Comparison of ENCODE assay signal across 1 cellular context in genomic region chr1:234701737-234702341, GRCh38.
A peak's percentile ranks its signal among the peaks of the same experiment; 100 is the strongest.
TF ChIP-seq lines count a peak whose summit lies in the region.

No MANE protein-coding gene starts in this region.

TF ChIP-seq in K562, 482 proteins besides CTCF, POLR2A, EP300 and RAD21 (continued from another document and continues in another):
- no peak for TF ChIP-seq FOXP4 (CRISPR knock-in tag; IDR thresholded peaks at IDR 0.05; ENCODE audit: borderline replicate concordance)
- TF ChIP-seq THRA (IDR thresholded peaks at IDR 0.05), result no peak
- TF ChIP-seq ZNF764 (CRISPR knock-in tag; IDR thresholded peaks at IDR 0.05; ENCODE audit: low read depth), result no peak
- no peak for TF ChIP-seq SUPT5H (IDR thresholded peaks at IDR 0.05)
- no peak for TF ChIP-seq HDAC2 (IDR thresholded peaks at IDR 0.05)
- no peak for TF ChIP-seq ZNF785 (CRISPR knock-in tag; IDR thresholded peaks at IDR 0.05)
- no peak for TF ChIP-seq ZNF395 (CRISPR knock-in tag; IDR thresholded peaks at IDR 0.05)
- TF ChIP-seq FOXP1 (CRISPR knock-in tag; IDR thresholded peaks at IDR 0.05), result 0 out of 2 replicates have a peak, but pooled peaks have one; percentile 15
- TF ChIP-seq BRD9 (IDR thresholded peaks at IDR 0.05; ENCODE audit: low read depth, partially characterized antibody), result no peak
- no peak for TF ChIP-seq ATF7 (IDR thresholded peaks at IDR 0.05)
- TF ChIP-seq ZNF707 (CRISPR knock-in tag; conservative IDR thresholded peaks at IDR 0.05), result no peak
- no peak for TF ChIP-seq THAP12 (CRISPR knock-in tag; IDR thresholded peaks at IDR 0.05)
- TF ChIP-seq CBX3 (IDR thresholded peaks at IDR 0.05; ENCODE audit: borderline replicate concordance in 1 of 2, low read length in 2 of 2), result no peak
- no peak for TF ChIP-seq TAF15 (IDR thresholded peaks at IDR 0.05; ENCODE audit: low read depth, low read length)
- TF ChIP-seq TAF7 (tag; IDR thresholded peaks at IDR 0.05), result no peak
- no peak for TF ChIP-seq MLLT1 (IDR thresholded peaks at IDR 0.05)
- no peak for TF ChIP-seq SMAD3 (CRISPR knock-in tag; conservative IDR thresholded peaks at IDR 0.05)
- TF ChIP-seq ZNF282 (CRISPR knock-in tag; IDR thresholded peaks at IDR 0.05), result no peak
- no peak for TF ChIP-seq ELF4 (CRISPR knock-in tag; IDR thresholded peaks at IDR 0.05)
- TF ChIP-seq ERF (CRISPR knock-in tag; IDR thresholded peaks at IDR 0.05), result 0 out of 2 replicates have a peak, but pooled peaks have one; percentile 54
- no peak for TF ChIP-seq ZBTB2 (IDR thresholded peaks at IDR 0.05)
- TF ChIP-seq CSDE1 (IDR thresholded peaks at IDR 0.05), result no peak
- TF ChIP-seq RBM34 (IDR thresholded peaks at IDR 0.05; ENCODE audit: borderline replicate concordance, insufficient read depth, low read length), result no peak
- TF ChIP-seq NRF1 (conservative IDR thresholded peaks at IDR 0.05 in 1 of 2, IDR thresholded peaks at IDR 0.05 in 1 of 2), result no peak
- TF ChIP-seq EHMT2 (IDR thresholded peaks at IDR 0.05), result no peak
- no peak for TF ChIP-seq NUFIP1 (IDR thresholded peaks at IDR 0.05; ENCODE audit: partially characterized antibody)
- TF ChIP-seq BCOR (IDR thresholded peaks at IDR 0.05), result no peak
- no peak for TF ChIP-seq POU5F1 (IDR thresholded peaks at IDR 0.05; ENCODE audit: borderline replicate concordance, low read depth, low read length, partially characterized antibody)
- no peak for TF ChIP-seq HDAC1 (IDR thresholded peaks at IDR 0.05)
- 0 out of 2 replicates have a peak, but pooled peaks have one; percentile 28 for TF ChIP-seq SMAD4 (CRISPR knock-in tag; conservative IDR thresholded peaks at IDR 0.05)
- no peak for TF ChIP-seq ZNF23 (CRISPR knock-in tag; IDR thresholded peaks at IDR 0.05)
- no peak for TF ChIP-seq OTX1 (CRISPR knock-in tag; IDR thresholded peaks at IDR 0.05)
- TF ChIP-seq ZNF347 (CRISPR knock-in tag; IDR thresholded peaks at IDR 0.05; ENCODE audit: low read depth), result no peak
- no peak for TF ChIP-seq RREB1 (CRISPR knock-in tag; IDR thresholded peaks at IDR 0.05)
- no peak for TF ChIP-seq E2F8 (IDR thresholded peaks at IDR 0.05; ENCODE audit: low read depth, partially characterized antibody)
- TF ChIP-seq NCOA6 (IDR thresholded peaks at IDR 0.05), result no peak
- TF ChIP-seq IRF1 (CRISPR knock-in tag; IDR thresholded peaks at IDR 0.05; ENCODE audit: borderline replicate concordance), result no peak
- TF ChIP-seq HBP1 (CRISPR knock-in tag; IDR thresholded peaks at IDR 0.05), result no peak
- TF ChIP-seq ARID1B (IDR thresholded peaks at IDR 0.05), result peak; percentile 39; the same call in 1 of the 2 replicates
- no peak for TF ChIP-seq CBX2 (IDR thresholded peaks at IDR 0.05; ENCODE audit: insufficient read depth, low read length, poor library complexity, severe bottlenecking)
